In genomic region chr3:186953011-186953487, GRCh38 we compare ENCODE assay signal across 8 cellular contexts. TPM values are rescaled to one million over a fixed set of nuclear protein-coding genes. Genes with fewer than 3 reads are reported as not detected.
DNase-seq lines count a peak whose midpoint lies in the region; ATAC-seq and TF ChIP-seq lines count a peak whose summit lies in the region.

No MANE protein-coding gene starts in this region.

- H3K27ac ChIP-seq in dorsolateral prefrontal cortex (peak overlapping the region in 38 of 59 donors; percentile 13 to 77 (median 44)), skin epidermis (peak overlapping the region in 11 of 21 experiments; percentile 2 to 69 (median 41))

- ATAC-seq in GM21423 (IDR thresholded peaks at IDR 0.05; ENCODE audit: unreplicated experiment): peak; percentile 51

- no peaks in the 10 kb centered on the region for H3K27me3 ChIP-seq in dorsolateral prefrontal cortex

- no peak overlapping the region for H3K4me3 ChIP-seq in dorsolateral prefrontal cortex
- no peak overlapping the region for H3K4me3 ChIP-seq in skin epidermis

- intact Hi-C loops in dorsolateral prefrontal cortex (cut with DNase I): no loop called here

- TF ChIP-seq CTCF in dorsolateral prefrontal cortex (IDR thresholded peaks at IDR 0.05 in 54 of 56, conservative IDR thresholded peaks at IDR 0.05 in 2 of 56; ENCODE audit: low read depth in 1 of 56, partially characterized antibody in 56 of 56): no peak

- DNase-seq in NOMO-1 treated with DMSO at 0.1 percent for 48 hours (lab: John Stamatoyannopoulos, UW; ENCODE audit: unreplicated experiment) (peak; percentile 97), dorsolateral prefrontal cortex (no peak), NCI-H774 (lab: John Stamatoyannopoulos, UW) (no peak), NCI-H2171 (lab: John Stamatoyannopoulos, UW) (no peak), DMS153 (lab: John Stamatoyannopoulos, UW) (no peak), COR-L47 (lab: John Stamatoyannopoulos, UW) (no peak)

RNA-seq across cellular contexts. Expression of gene ST6GAL1, which starts 22.7 kb away (rescaled TPM):
- total RNA-seq in dorsolateral prefrontal cortex: 100 to 1,000 TPM in 1 of 120 experiments, 10 to 100 TPM in 119; 30.8 to 105 (median 56.1) TPM
